Comparison of ENCODE assay signal across 11 cellular contexts in the genomic region with DNA sequence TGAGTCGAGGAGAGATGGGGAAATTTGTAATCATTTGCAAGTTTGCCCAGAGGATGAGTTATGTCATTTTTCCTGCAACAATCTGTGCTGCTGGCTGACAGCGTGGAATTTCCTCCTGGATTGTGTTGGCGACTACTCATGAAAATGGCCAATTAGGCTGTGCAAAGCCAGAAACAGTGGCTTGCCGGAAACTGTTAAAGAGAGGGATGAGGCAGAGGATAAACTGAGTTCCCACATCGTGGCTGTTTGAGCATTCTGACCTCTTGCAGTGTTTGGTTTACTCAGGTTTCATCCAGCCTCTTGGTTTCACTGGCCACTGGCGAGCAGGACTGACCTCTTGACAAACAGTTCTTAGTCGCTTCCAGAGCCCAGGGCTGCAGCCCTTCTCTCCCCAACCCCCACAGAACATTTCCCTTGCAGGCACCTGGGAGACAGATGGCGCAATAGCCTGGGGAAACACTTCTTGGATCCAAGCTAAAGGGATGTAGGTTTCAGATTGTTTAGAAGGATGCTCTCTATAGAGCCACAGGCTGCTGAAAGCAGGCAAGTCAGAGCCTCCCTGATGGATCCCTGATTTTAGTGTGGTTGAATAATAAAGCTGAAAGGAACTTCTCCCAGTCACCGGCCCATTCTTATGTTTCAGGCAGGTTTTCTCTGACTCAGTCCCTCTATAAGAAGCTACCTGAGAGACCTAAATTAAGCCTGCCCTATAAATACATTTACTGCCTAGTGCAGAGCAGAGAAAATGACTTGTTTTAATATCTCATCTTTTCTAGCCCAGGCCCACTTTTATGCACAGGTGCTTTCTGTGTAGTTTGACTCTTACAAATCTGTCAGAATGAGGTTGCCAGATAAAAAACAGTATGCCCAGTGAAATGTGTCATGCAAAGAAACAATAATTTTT.
DNase-seq lines count a peak whose midpoint lies in the region; FAIRE-seq and TF ChIP-seq lines count a peak whose summit lies in the region.
"Had no signal": no experiment of that assay in that cellular context is flagged by ENCODE, and none has a peak within 500 bp of the region (broad histone marks: within the 10 kb centered on the region; RNA-seq: fewer than 3 reads in every experiment).

No MANE protein-coding gene starts in this region.

- intact Hi-C loops in CD14-positive monocyte (cut with micrococcal nuclease), result no loop called here

- no peak overlapping the region for H3K27ac ChIP-seq in small intestine (ENCODE audit: low read depth in 1 of 2, low read length in 1 of 2)
- H3K27ac ChIP-seq: 22Rv1 had no signal

- H3K4me1 Mint-ChIP-seq in type B pancreatic cell (ENCODE audit: unreplicated experiment), result peaks cover 34% of the 10 kb centered on the region
- H3K4me1 Mint-ChIP-seq in CD14-positive monocyte, result no peaks in the 10 kb centered on the region

- H3K4me1 ChIP-seq in small intestine (ENCODE audit: control insufficient read depth in 2 of 2, insufficient read depth in 1 of 2, low read depth in 1 of 2, low read length in 1 of 2), result no peaks in the 10 kb centered on the region

- H3K36me3 Mint-ChIP-seq in type B pancreatic cell (no peaks in the 10 kb centered on the region), CD14-positive monocyte (no peaks in the 10 kb centered on the region)

- peak; percentile 25 for TF ChIP-seq CTCF in astrocyte of the cerebellum (IDR thresholded peaks at IDR 0.05; ENCODE audit: low read depth, low read length, missing control alignments)
- TF ChIP-seq CTCF in type B pancreatic cell (conservative IDR thresholded peaks at IDR 0.05), result no peak
- no peak for TF ChIP-seq CTCF in CD14-positive monocyte (IDR thresholded peaks at IDR 0.05)

- in situ Hi-C loops in astrocyte of the cerebellum (cut with HindIII; ENCODE audit: low sequenced_read_pairs), result no loop called here

- peaks cover 22% of the 10 kb centered on the region for H3K27me3 Mint-ChIP-seq in type B pancreatic cell
- H3K27me3 Mint-ChIP-seq in CD14-positive monocyte (ENCODE audit: low read depth in 3 of 3), result peaks cover 4 to 5% (median 5%) of the 10 kb centered on the region in 3 donors

- H3K4me3 Mint-ChIP-seq in type B pancreatic cell (peak overlapping the region; percentile 36), CD14-positive monocyte (no peak overlapping the region)

- no peaks in the 10 kb centered on the region for H3K9me3 ChIP-seq in small intestine (ENCODE audit: control insufficient read depth, low read depth)

- no peaks in the 10 kb centered on the region for H3K27me3 ChIP-seq in small intestine (ENCODE audit: control insufficient read depth in 2 of 2, insufficient read depth in 2 of 2, low read length in 2 of 2)

- peak overlapping the region; percentile 29 for H3K27ac Mint-ChIP-seq in type B pancreatic cell
- H3K27ac Mint-ChIP-seq in CD14-positive monocyte, result no peak overlapping the region

- H3K9me3 Mint-ChIP-seq in type B pancreatic cell (peaks cover 9% of the 10 kb centered on the region), CD14-positive monocyte (peaks cover 0 to 10% (median 3%) of the 10 kb centered on the region in 7 donors)

- DNase-seq in DMS53 (lab: John Stamatoyannopoulos, UW) (peak; percentile 33), DMS53 treated with DMSO at 0.1 percent for 48 hours (lab: John Stamatoyannopoulos, UW; ENCODE audit: unreplicated experiment) (no peak), astrocyte of the cerebellum (ENCODE audit: low read depth) (peak; percentile 75), islet precursor cell (peak; percentile 91), type B pancreatic cell (ENCODE audit: extremely low spot score, unreplicated experiment) (no peak), NK-92 (lab: John Stamatoyannopoulos, UW; ENCODE audit: unreplicated experiment) (no peak), CD14-positive monocyte (ENCODE audit: low spot score) (no peak), small intestine (no peak)
- DNase-seq: NK-92 treated with Interleukin-12 subunit alpha and Interleukin-12 subunit beta, amount 100 ng/mL, for 24 hours had no signal

- H3K36me3 ChIP-seq in small intestine (ENCODE audit: control insufficient read depth in 2 of 2, insufficient read depth in 2 of 2, low read length in 2 of 2), result no peaks in the 10 kb centered on the region

- H3K4me3 ChIP-seq in astrocyte of the cerebellum (ENCODE audit: low read depth, low read length), result no peak overlapping the region
- no peak overlapping the region for H3K4me3 ChIP-seq in small intestine (ENCODE audit: low read depth in 1 of 2, low read length in 2 of 2)

- WGBS in small intestine, 3 donors, result 47 to 70% (median 66%) methylated on average over 9 of the region's 9 CpGs

- no peak for FAIRE-seq in small intestine (lab: Jason Lieb, UNC)
- FAIRE-seq: keratinocyte had no signal

Comparison
In these comparisons a context has a peak if more than half of its experiments do, and no peak if none do; other contexts are left out.
1. DNase-seq: peak in DMS53 (single experiment), astrocyte of the cerebellum (single experiment) and islet precursor cell (single experiment); none in DMS53 treated with DMSO at 0.1 percent for 48 hours (single experiment), type B pancreatic cell (single experiment), NK-92 (single experiment), CD14-positive monocyte (single experiment) and small intestine (single experiment).